8 cellular contexts compared by ENCODE assay signal in genomic region chr10:101467286-101467770, GRCh38.
DNase-seq lines count a peak whose midpoint lies in the region; ATAC-seq, FAIRE-seq and TF ChIP-seq lines count a peak whose summit lies in the region.

No MANE protein-coding gene starts in this region.

- intact Hi-C loops in pancreas (cut with DNase I) = no loop called here

- WGBS in pancreas, 2 donors = 1% methylated on average over 3 of the region's 3 CpGs

- no peaks in the 10 kb centered on the region for H3K27me3 ChIP-seq in pancreas

- peak; percentile 88 for FAIRE-seq in pancreas (lab: Jason Lieb, UNC)

- H3K36me3 ChIP-seq in pancreas = no peaks in the 10 kb centered on the region

- DNase-seq in DMS53 treated with DMSO at 0.1 percent for 48 hours (lab: John Stamatoyannopoulos, UW; ENCODE audit: unreplicated experiment) (peak; percentile 84), NCI-H69 (lab: John Stamatoyannopoulos, UW) (peak; percentile 96), foreskin melanocyte (peak; percentile 53), pancreas (peak in 3 of 6 donors; percentile 30 to 46 (median 33)), T-helper 9 cell (no peak)
- DNase-seq in activated gamma-delta T cell treated with anti-CD3 and anti-CD28 coated beads, Interleukin-2, amount 50 U/mL, for 16 hours (ENCODE audit: low read depth) = peak; percentile 4

- no peak overlapping the region for H3K27ac ChIP-seq in pancreas

- no peak overlapping the region for H3K4me3 ChIP-seq in pancreas

- peaks cover 0 to 6% (median 4%) of the 10 kb centered on the region in 3 donors for H3K4me1 ChIP-seq in pancreas

- TF ChIP-seq CTCF in pancreas (IDR thresholded peaks at IDR 0.05) = peak; percentile 53 to 77 (median 58)

- H3K9me3 ChIP-seq in pancreas = no peaks in the 10 kb centered on the region

- ATAC-seq in HG03196 (IDR thresholded peaks at IDR 0.05; ENCODE audit: unreplicated experiment) (peak; percentile 58), pancreas (peak; percentile 94 to 100 (median 98)), HG03354 (IDR thresholded peaks at IDR 0.05; ENCODE audit: poor library complexity, severe bottlenecking, unreplicated experiment) (no peak)
